1 cellular context compared by ENCODE assay signal in the genomic region with DNA sequence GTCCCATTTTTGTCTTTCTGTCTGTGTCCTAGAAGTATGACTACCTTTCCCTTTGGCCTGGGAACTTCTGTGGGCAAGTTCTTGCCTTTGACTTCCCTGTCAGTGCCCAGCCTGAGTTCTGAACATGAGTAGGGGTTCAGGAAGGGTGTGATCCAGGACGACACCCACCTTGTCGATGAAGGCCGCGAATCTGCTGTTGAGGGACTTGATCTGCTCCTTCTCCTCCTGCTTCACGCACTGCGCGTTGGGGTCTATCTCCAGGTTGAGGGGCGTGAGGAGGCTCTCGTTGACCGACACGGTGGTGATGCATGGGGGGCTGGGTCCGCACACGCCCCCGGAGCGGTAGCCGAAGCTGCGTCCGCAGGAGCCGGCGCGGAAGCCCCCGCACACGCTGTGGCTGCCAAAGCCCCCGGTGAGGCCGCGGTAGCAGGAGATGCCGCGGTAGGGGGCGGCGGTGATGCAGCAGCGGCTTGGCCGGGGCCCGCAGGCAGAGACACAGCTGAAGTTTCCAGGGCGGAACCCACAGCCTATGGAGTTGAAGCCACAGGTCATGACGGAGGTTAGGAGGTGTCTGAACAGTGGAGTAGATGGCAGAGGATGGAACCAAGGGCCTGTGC.
TF ChIP-seq lines count a peak whose summit lies in the region.

A gene (minus strand): TSS at position 615 of the 617 bp plus-strand sequence. CDS start 63 bp downstream, at position 552.

TF ChIP-seq in A549, 52 proteins besides CTCF, POLR2A, EP300 and RAD21 (continued from another document):
- TF ChIP-seq, protein P1, sequence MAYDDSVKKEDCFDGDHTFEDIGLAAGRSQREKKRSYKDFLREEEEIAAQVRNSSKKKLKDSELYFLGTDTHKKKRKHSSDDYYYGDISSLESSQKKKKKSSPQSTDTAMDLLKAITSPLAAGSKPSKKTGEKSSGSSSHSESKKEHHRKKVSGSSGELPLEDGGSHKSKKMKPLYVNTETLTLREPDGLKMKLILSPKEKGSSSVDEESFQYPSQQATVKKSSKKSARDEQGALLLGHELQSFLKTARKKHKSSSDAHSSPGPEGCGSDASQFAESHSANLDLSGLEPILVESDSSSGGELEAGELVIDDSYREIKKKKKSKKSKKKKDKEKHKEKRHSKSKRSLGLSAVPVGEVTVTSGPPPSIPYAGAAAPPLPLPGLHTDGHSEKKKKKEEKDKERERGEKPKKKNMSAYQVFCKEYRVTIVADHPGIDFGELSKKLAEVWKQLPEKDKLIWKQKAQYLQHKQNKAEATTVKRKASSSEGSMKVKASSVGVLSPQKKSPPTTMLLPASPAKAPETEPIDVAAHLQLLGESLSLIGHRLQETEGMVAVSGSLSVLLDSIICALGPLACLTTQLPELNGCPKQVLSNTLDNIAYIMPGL (CRISPR knock-in tag; IDR thresholded peaks at IDR 0.05; ENCODE audit: borderline replicate concordance) = no peak
- TF ChIP-seq KDM1A (IDR thresholded peaks at IDR 0.05; ENCODE audit: low read depth) (no peak), NFE2L2 (conservative IDR thresholded peaks at IDR 0.05; ENCODE audit: low read length) (no peak), EHMT2 (IDR thresholded peaks at IDR 0.05; ENCODE audit: low read depth) (no peak), MYC (IDR thresholded peaks at IDR 0.05; ENCODE audit: borderline replicate concordance, low read length) (no peak), HOXB13 (CRISPR knock-in tag; IDR thresholded peaks at IDR 0.05; ENCODE audit: low read depth) (no peak), HEYL (CRISPR knock-in tag; IDR thresholded peaks at IDR 0.05) (no peak), MAZ (IDR thresholded peaks at IDR 0.05; ENCODE audit: borderline replicate concordance, low read depth, low read length) (no peak), FOSB (CRISPR knock-in tag; IDR thresholded peaks at IDR 0.05) (no peak)
- TF ChIP-seq, protein P2, sequence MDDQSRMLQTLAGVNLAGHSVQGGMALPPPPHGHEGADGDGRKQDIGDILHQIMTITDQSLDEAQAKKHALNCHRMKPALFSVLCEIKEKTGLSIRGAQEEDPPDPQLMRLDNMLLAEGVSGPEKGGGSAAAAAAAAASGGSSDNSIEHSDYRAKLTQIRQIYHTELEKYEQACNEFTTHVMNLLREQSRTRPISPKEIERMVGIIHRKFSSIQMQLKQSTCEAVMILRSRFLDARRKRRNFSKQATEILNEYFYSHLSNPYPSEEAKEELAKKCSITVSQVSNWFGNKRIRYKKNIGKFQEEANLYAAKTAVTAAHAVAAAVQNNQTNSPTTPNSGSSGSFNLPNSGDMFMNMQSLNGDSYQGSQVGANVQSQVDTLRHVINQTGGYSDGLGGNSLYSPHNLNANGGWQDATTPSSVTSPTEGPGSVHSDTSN (IDR thresholded peaks at IDR 0.05) = no peak
- TF ChIP-seq, protein P3, sequence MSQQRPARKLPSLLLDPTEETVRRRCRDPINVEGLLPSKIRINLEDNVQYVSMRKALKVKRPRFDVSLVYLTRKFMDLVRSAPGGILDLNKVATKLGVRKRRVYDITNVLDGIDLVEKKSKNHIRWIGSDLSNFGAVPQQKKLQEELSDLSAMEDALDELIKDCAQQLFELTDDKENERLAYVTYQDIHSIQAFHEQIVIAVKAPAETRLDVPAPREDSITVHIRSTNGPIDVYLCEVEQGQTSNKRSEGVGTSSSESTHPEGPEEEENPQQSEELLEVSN (IDR thresholded peaks at IDR 0.05; ENCODE audit: borderline replicate concordance, low read depth) = no peak
